Comparison of ENCODE assay signal across 27 cellular contexts in genomic region chr19:55902080-55902751, GRCh38. TPM values are rescaled to one million over a fixed set of nuclear protein-coding genes. Genes with fewer than 3 reads are reported as not detected.
"Had no signal": no experiment of that assay in that cellular context is flagged by ENCODE, and none has a peak within 500 bp of the region (broad histone marks: within the 10 kb centered on the region; RNA-seq: fewer than 3 reads in every experiment).

No MANE protein-coding gene starts in this region.

- H3K36me3 Mint-ChIP-seq: natural killer cell; stimulated activated effector memory CD8-positive, alpha-beta T cell treated with anti-CD3 and anti-CD28 coated beads, Interleukin-12 subunit alpha, Interleukin-12 subunit beta, amount 100 ng/mL, for 72 hours; type B pancreatic cell had no signal

- H3K4me3 Mint-ChIP-seq: natural killer cell; stimulated activated effector memory CD8-positive, alpha-beta T cell treated with anti-CD3 and anti-CD28 coated beads, Interleukin-12 subunit alpha, Interleukin-12 subunit beta, amount 100 ng/mL, for 72 hours; type B pancreatic cell had no signal

- H3K36me3 ChIP-seq: gastrocnemius medialis, lower lobe of right lung, neutrophil, prostate gland, right atrium auricular region, sigmoid colon, tibial artery had no signal

- H3K4me1 Mint-ChIP-seq: natural killer cell; stimulated activated effector memory CD8-positive, alpha-beta T cell treated with anti-CD3 and anti-CD28 coated beads, Interleukin-12 subunit alpha, Interleukin-12 subunit beta, amount 100 ng/mL, for 72 hours had no signal

- H3K27me3 ChIP-seq: gastrocnemius medialis, neutrophil, right atrium auricular region, sigmoid colon, testis, tibial artery had no signal

- ATAC-seq: gastrocnemius medialis; left ventricle myocardium superior; lower lobe of right lung; natural killer cell; stimulated activated effector memory CD8-positive, alpha-beta T cell treated with anti-CD3 and anti-CD28 coated beads, Interleukin-12 subunit alpha, Interleukin-12 subunit beta, amount 100 ng/mL, for 72 hours; stimulated activated naive CD8-positive, alpha-beta T cell treated with anti-CD3 and anti-CD28 coated beads, Interleukin-15, Interleukin-2, amounts not matched to agents 100 U/mL and 50 U/mL, for 24 hours had no signal

- H3K4me3 ChIP-seq: dorsolateral prefrontal cortex, gastrocnemius medialis, lower lobe of right lung, prostate gland, right atrium auricular region, sigmoid colon, testis, tibial artery had no signal

- H3K9me3 ChIP-seq: gastrocnemius medialis, lower lobe of right lung, neutrophil, prostate gland, right atrium auricular region, sigmoid colon, testis, tibial artery had no signal

- H3K27ac ChIP-seq: dorsolateral prefrontal cortex, gastrocnemius medialis, lower lobe of right lung, neutrophil, parathyroid adenoma, prostate gland, right atrium auricular region, sigmoid colon, testis, tibial artery had no signal

- H3K27me3 Mint-ChIP-seq: type B pancreatic cell had no signal

- H3K27ac Mint-ChIP-seq: natural killer cell; stimulated activated effector memory CD8-positive, alpha-beta T cell treated with anti-CD3 and anti-CD28 coated beads, Interleukin-12 subunit alpha, Interleukin-12 subunit beta, amount 100 ng/mL, for 72 hours; type B pancreatic cell had no signal

- DNase-seq: dorsolateral prefrontal cortex; effector CD4-positive, alpha-beta T cell; foreskin fibroblast; gastrocnemius medialis; left ventricle myocardium superior; lower lobe of right lung; natural killer cell; sigmoid colon; stimulated activated CD4-positive, alpha-beta T cell treated with anti-CD3 and anti-CD28 coated beads, Interleukin-2, amount 100 ng/mL, for 24 hours; stimulated activated CD4-positive, alpha-beta T cell treated with anti-CD3 and anti-CD28 coated beads, Interleukin-4, amount 100 ng/mL, for 24 hours; stimulated activated naive CD8-positive, alpha-beta T cell treated with anti-CD3 and anti-CD28 coated beads, Interleukin-15, Interleukin-2, amounts not matched to agents 100 U/mL and 50 U/mL, for 24 hours; testis; tibial artery had no signal

- H3K4me1 ChIP-seq: gastrocnemius medialis, lower lobe of right lung, parathyroid adenoma, prostate gland, right atrium auricular region, sigmoid colon, testis, tibial artery had no signal

RNA-seq across cellular contexts. Expression of gene NLRP13, which starts 29.9 kb away (rescaled TPM):
- total RNA-seq: dorsolateral prefrontal cortex, gastrocnemius medialis, glomerular endothelial cell, left ventricle myocardium superior, lower lobe of right lung, natural killer cell, omental fat pad, prostate gland, right atrium auricular region, sigmoid colon, skeletal muscle tissue, urinary bladder had no signal
- polyA plus RNA-seq: esophagus, keratinocyte, neural cell, sigmoid colon, urinary bladder had no signal

RNA-seq across cellular contexts. Expression of gene NLRP8, which starts 45.4 kb away (rescaled TPM):
- total RNA-seq: dorsolateral prefrontal cortex, gastrocnemius medialis, glomerular endothelial cell, left ventricle myocardium superior, lower lobe of right lung, mononuclear cell, natural killer cell, omental fat pad, right atrium auricular region, sigmoid colon, skeletal muscle tissue, urinary bladder had no signal
- polyA plus RNA-seq: esophagus, keratinocyte, neural cell, sigmoid colon, urinary bladder had no signal
